ENCODE assay signal across 1 cellular context in genomic region chr7:55144955-55145342, GRCh38.
TF ChIP-seq lines count a peak whose summit lies in the region.

No MANE protein-coding gene starts in this region.

TF ChIP-seq in K562, 482 proteins besides CTCF, POLR2A, EP300 and RAD21:
- TF ChIP-seq, protein P1, sequence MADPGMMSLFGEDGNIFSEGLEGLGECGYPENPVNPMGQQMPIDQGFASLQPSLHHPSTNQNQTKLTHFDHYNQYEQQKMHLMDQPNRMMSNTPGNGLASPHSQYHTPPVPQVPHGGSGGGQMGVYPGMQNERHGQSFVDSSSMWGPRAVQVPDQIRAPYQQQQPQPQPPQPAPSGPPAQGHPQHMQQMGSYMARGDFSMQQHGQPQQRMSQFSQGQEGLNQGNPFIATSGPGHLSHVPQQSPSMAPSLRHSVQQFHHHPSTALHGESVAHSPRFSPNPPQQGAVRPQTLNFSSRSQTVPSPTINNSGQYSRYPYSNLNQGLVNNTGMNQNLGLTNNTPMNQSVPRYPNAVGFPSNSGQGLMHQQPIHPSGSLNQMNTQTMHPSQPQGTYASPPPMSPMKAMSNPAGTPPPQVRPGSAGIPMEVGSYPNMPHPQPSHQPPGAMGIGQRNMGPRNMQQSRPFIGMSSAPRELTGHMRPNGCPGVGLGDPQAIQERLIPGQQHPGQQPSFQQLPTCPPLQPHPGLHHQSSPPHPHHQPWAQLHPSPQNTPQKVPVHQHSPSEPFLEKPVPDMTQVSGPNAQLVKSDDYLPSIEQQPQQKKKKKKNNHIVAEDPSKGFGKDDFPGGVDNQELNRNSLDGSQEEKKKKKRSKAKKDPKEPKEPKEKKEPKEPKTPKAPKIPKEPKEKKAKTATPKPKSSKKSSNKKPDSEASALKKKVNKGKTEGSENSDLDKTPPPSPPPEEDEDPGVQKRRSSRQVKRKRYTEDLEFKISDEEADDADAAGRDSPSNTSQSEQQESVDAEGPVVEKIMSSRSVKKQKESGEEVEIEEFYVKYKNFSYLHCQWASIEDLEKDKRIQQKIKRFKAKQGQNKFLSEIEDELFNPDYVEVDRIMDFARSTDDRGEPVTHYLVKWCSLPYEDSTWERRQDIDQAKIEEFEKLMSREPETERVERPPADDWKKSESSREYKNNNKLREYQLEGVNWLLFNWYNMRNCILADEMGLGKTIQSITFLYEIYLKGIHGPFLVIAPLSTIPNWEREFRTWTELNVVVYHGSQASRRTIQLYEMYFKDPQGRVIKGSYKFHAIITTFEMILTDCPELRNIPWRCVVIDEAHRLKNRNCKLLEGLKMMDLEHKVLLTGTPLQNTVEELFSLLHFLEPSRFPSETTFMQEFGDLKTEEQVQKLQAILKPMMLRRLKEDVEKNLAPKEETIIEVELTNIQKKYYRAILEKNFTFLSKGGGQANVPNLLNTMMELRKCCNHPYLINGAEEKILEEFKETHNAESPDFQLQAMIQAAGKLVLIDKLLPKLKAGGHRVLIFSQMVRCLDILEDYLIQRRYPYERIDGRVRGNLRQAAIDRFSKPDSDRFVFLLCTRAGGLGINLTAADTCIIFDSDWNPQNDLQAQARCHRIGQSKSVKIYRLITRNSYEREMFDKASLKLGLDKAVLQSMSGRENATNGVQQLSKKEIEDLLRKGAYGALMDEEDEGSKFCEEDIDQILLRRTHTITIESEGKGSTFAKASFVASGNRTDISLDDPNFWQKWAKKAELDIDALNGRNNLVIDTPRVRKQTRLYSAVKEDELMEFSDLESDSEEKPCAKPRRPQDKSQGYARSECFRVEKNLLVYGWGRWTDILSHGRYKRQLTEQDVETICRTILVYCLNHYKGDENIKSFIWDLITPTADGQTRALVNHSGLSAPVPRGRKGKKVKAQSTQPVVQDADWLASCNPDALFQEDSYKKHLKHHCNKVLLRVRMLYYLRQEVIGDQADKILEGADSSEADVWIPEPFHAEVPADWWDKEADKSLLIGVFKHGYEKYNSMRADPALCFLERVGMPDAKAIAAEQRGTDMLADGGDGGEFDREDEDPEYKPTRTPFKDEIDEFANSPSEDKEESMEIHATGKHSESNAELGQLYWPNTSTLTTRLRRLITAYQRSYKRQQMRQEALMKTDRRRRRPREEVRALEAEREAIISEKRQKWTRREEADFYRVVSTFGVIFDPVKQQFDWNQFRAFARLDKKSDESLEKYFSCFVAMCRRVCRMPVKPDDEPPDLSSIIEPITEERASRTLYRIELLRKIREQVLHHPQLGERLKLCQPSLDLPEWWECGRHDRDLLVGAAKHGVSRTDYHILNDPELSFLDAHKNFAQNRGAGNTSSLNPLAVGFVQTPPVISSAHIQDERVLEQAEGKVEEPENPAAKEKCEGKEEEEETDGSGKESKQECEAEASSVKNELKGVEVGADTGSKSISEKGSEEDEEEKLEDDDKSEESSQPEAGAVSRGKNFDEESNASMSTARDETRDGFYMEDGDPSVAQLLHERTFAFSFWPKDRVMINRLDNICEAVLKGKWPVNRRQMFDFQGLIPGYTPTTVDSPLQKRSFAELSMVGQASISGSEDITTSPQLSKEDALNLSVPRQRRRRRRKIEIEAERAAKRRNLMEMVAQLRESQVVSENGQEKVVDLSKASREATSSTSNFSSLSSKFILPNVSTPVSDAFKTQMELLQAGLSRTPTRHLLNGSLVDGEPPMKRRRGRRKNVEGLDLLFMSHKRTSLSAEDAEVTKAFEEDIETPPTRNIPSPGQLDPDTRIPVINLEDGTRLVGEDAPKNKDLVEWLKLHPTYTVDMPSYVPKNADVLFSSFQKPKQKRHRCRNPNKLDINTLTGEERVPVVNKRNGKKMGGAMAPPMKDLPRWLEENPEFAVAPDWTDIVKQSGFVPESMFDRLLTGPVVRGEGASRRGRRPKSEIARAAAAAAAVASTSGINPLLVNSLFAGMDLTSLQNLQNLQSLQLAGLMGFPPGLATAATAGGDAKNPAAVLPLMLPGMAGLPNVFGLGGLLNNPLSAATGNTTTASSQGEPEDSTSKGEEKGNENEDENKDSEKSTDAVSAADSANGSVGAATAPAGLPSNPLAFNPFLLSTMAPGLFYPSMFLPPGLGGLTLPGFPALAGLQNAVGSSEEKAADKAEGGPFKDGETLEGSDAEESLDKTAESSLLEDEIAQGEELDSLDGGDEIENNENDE (IDR thresholded peaks at IDR 0.05; ENCODE audit: low read depth, low read length): no peak
- TF ChIP-seq NFIX (CRISPR knock-in tag; IDR thresholded peaks at IDR 0.05; ENCODE audit: low read depth): no peak
- no peak for TF ChIP-seq SNRNP70 (optimal IDR thresholded peaks at IDR 0.05; ENCODE audit: low read depth, low read length)
- no peak for TF ChIP-seq HBP1 (CRISPR knock-in tag; IDR thresholded peaks at IDR 0.05)
- TF ChIP-seq, protein P2, sequence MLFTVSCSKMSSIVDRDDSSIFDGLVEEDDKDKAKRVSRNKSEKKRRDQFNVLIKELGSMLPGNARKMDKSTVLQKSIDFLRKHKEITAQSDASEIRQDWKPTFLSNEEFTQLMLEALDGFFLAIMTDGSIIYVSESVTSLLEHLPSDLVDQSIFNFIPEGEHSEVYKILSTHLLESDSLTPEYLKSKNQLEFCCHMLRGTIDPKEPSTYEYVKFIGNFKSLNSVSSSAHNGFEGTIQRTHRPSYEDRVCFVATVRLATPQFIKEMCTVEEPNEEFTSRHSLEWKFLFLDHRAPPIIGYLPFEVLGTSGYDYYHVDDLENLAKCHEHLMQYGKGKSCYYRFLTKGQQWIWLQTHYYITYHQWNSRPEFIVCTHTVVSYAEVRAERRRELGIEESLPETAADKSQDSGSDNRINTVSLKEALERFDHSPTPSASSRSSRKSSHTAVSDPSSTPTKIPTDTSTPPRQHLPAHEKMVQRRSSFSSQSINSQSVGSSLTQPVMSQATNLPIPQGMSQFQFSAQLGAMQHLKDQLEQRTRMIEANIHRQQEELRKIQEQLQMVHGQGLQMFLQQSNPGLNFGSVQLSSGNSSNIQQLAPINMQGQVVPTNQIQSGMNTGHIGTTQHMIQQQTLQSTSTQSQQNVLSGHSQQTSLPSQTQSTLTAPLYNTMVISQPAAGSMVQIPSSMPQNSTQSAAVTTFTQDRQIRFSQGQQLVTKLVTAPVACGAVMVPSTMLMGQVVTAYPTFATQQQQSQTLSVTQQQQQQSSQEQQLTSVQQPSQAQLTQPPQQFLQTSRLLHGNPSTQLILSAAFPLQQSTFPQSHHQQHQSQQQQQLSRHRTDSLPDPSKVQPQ (CRISPR knock-in tag; IDR thresholded peaks at IDR 0.05; ENCODE audit: borderline replicate concordance): no peak
- no peak for TF ChIP-seq CREBBP (IDR thresholded peaks at IDR 0.05; ENCODE audit: low read depth, low read length)
- no peak for TF ChIP-seq ZBTB7A (IDR thresholded peaks at IDR 0.05; ENCODE audit: borderline replicate concordance, control insufficient read depth, low read depth, low read length)
- no peak for TF ChIP-seq STAT5A (IDR thresholded peaks at IDR 0.05; ENCODE audit: borderline replicate concordance, low read length)
- no peak for TF ChIP-seq SMARCA5 (IDR thresholded peaks at IDR 0.05)
- TF ChIP-seq ZNF76 (CRISPR knock-in tag; IDR thresholded peaks at IDR 0.05; ENCODE audit: borderline replicate concordance): no peak
- TF ChIP-seq RB1 (IDR thresholded peaks at IDR 0.05; ENCODE audit: low read depth): no peak
- TF ChIP-seq ZHX1 (conservative IDR thresholded peaks at IDR 0.05; ENCODE audit: low read length): no peak
- TF ChIP-seq CHD1 (IDR thresholded peaks at IDR 0.05; ENCODE audit: low read length): no peak
- TF ChIP-seq, protein P3, sequence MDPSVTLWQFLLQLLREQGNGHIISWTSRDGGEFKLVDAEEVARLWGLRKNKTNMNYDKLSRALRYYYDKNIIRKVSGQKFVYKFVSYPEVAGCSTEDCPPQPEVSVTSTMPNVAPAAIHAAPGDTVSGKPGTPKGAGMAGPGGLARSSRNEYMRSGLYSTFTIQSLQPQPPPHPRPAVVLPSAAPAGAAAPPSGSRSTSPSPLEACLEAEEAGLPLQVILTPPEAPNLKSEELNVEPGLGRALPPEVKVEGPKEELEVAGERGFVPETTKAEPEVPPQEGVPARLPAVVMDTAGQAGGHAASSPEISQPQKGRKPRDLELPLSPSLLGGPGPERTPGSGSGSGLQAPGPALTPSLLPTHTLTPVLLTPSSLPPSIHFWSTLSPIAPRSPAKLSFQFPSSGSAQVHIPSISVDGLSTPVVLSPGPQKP (CRISPR knock-in tag; IDR thresholded peaks at IDR 0.05): no peak
- TF ChIP-seq, protein P4, sequence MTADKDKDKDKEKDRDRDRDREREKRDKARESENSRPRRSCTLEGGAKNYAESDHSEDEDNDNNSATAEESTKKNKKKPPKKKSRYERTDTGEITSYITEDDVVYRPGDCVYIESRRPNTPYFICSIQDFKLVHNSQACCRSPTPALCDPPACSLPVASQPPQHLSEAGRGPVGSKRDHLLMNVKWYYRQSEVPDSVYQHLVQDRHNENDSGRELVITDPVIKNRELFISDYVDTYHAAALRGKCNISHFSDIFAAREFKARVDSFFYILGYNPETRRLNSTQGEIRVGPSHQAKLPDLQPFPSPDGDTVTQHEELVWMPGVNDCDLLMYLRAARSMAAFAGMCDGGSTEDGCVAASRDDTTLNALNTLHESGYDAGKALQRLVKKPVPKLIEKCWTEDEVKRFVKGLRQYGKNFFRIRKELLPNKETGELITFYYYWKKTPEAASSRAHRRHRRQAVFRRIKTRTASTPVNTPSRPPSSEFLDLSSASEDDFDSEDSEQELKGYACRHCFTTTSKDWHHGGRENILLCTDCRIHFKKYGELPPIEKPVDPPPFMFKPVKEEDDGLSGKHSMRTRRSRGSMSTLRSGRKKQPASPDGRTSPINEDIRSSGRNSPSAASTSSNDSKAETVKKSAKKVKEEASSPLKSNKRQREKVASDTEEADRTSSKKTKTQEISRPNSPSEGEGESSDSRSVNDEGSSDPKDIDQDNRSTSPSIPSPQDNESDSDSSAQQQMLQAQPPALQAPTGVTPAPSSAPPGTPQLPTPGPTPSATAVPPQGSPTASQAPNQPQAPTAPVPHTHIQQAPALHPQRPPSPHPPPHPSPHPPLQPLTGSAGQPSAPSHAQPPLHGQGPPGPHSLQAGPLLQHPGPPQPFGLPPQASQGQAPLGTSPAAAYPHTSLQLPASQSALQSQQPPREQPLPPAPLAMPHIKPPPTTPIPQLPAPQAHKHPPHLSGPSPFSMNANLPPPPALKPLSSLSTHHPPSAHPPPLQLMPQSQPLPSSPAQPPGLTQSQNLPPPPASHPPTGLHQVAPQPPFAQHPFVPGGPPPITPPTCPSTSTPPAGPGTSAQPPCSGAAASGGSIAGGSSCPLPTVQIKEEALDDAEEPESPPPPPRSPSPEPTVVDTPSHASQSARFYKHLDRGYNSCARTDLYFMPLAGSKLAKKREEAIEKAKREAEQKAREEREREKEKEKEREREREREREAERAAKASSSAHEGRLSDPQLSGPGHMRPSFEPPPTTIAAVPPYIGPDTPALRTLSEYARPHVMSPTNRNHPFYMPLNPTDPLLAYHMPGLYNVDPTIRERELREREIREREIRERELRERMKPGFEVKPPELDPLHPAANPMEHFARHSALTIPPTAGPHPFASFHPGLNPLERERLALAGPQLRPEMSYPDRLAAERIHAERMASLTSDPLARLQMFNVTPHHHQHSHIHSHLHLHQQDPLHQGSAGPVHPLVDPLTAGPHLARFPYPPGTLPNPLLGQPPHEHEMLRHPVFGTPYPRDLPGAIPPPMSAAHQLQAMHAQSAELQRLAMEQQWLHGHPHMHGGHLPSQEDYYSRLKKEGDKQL (CRISPR knock-in tag; IDR thresholded peaks at IDR 0.05; ENCODE audit: borderline replicate concordance): no peak
- TF ChIP-seq CAMTA2 (CRISPR knock-in tag; conservative IDR thresholded peaks at IDR 0.05): no peak
TF ChIP-seq in K562: peak in this region for 0.
